In genomic region chr4:72418458-72418857, GRCh38 we compare ENCODE assay signal across 9 cellular contexts.
A peak's percentile ranks its signal among the peaks of the same experiment; 100 is the strongest.
DNase-seq lines count a peak whose midpoint lies in the region; ATAC-seq and TF ChIP-seq lines count a peak whose summit lies in the region.
"Had no signal": no experiment of that assay in that cellular context is flagged by ENCODE, and none has a peak within 500 bp of the region (broad histone marks: within the 10 kb centered on the region; RNA-seq: fewer than 3 reads in every experiment).

No MANE protein-coding gene starts in this region.

- H2AFZ ChIP-seq in mammary epithelial cell (ENCODE audit: low read depth, low read length) = no peak overlapping the region

- peak; percentile 69 for DNase-seq in Daoy (ENCODE audit: low read depth)
- DNase-seq in NCI-H2171 (lab: John Stamatoyannopoulos, UW) = peak; percentile 14
- DNase-seq in mammary epithelial cell = peak; percentile 33
- peak in 1 of 2 experiments; percentile 45 for DNase-seq in mesothelial cell of epicardium (ENCODE audit: low spot score in 2 of 2, unreplicated experiment in 2 of 2)
- no peak for DNase-seq in stimulated activated CD4-positive, alpha-beta T cell treated with anti-CD3 and anti-CD28 coated beads, Interleukin-12 subunit alpha, Interleukin-12 subunit beta, amount 100 ng/mL, for 4 hours
- no peak for DNase-seq in OCI-M2 (lab: John Stamatoyannopoulos, UW; ENCODE audit: unreplicated experiment)
- DNase-seq: HCEC 1CT had no signal

- H4K20me1 ChIP-seq in mammary epithelial cell (ENCODE audit: insufficient read depth, low read length) = no peaks in the 10 kb centered on the region

- no peak overlapping the region for H3K4me2 ChIP-seq in mammary epithelial cell (ENCODE audit: insufficient read depth, low read depth, low read length)

- ATAC-seq in GM19351 (IDR thresholded peaks at IDR 0.05; ENCODE audit: unreplicated experiment) = no peak
- ATAC-seq in HG03159 (IDR thresholded peaks at IDR 0.05; ENCODE audit: unreplicated experiment) = no peak

- H3K9me3 ChIP-seq in mammary epithelial cell (replicated peaks; ENCODE audit: insufficient read depth, low read length) = no peaks in the 10 kb centered on the region

- H3K27ac ChIP-seq in mammary epithelial cell (ENCODE audit: insufficient read depth, low read depth, low read length) = no peak overlapping the region

- peak overlapping the region; percentile 7 for H3K27ac Mint-ChIP-seq in mesothelial cell of epicardium

- no peaks in the 10 kb centered on the region for H3K9me3 Mint-ChIP-seq in mesothelial cell of epicardium

- 79% methylated on average over 2 of the region's 2 CpGs for WGBS in mammary epithelial cell (ENCODE audit: low coverage, missing lambda C conversion rate)

- no peak for TF ChIP-seq CTCF in mammary epithelial cell (conservative IDR thresholded peaks at IDR 0.05 in 1 of 2, IDR thresholded peaks at IDR 0.05 in 1 of 2; ENCODE audit: extremely low read depth in 1 of 2, insufficient read depth in 1 of 2, low read depth in 1 of 2, low read length in 2 of 2)
- no peak for TF ChIP-seq CTCF in mesothelial cell of epicardium (IDR thresholded peaks at IDR 0.05; ENCODE audit: unreplicated experiment)

- no peaks in the 10 kb centered on the region for H3K4me1 ChIP-seq in mammary epithelial cell (ENCODE audit: insufficient read depth, low read length)

- H3K4me3 ChIP-seq in mammary epithelial cell (replicated peaks in 1 of 3; ENCODE audit: insufficient read depth in 1 of 3, low read depth in 2 of 3, low read length in 3 of 3) = no peak overlapping the region

- no peaks in the 10 kb centered on the region for H3K79me2 ChIP-seq in mammary epithelial cell (ENCODE audit: insufficient read depth, low read length)

- CTCF ChIA-PET in mammary epithelial cell (lab: Charles Lee; ENCODE audit: low non-redundant PET) = no interaction called here

- no peak overlapping the region for H3K4me3 Mint-ChIP-seq in mesothelial cell of epicardium

- H3K36me3 ChIP-seq in mammary epithelial cell (ENCODE audit: insufficient read depth, low read length) = no peaks in the 10 kb centered on the region

- H3K36me3 Mint-ChIP-seq in mesothelial cell of epicardium = no peaks in the 10 kb centered on the region

- dilution Hi-C loops in mammary epithelial cell (cut with HindIII; ENCODE audit: low sequenced_read_pairs) = no loop called here

- peaks cover 9% of the 10 kb centered on the region for H3K4me1 Mint-ChIP-seq in mesothelial cell of epicardium

- BruUV-seq in mammary epithelial cell (replicated peaks; lab: Mats Ljungman, UMichigan) = no TSS peak

- H3K9ac ChIP-seq in mammary epithelial cell (ENCODE audit: insufficient read depth, low read length) = no peak overlapping the region

- H3K27me3 Mint-ChIP-seq in mesothelial cell of epicardium (ENCODE audit: low read depth) = no peaks in the 10 kb centered on the region

- no peaks in the 10 kb centered on the region for H3K27me3 ChIP-seq in mammary epithelial cell (ENCODE audit: insufficient read depth, low read length)

- intact Hi-C loops in mammary epithelial cell (cut with micrococcal nuclease) = no loop called here

- in situ Hi-C loops in mammary epithelial cell (cut with MboI; ENCODE audit: low sequenced_read_pairs in 2 of 2) = no loop called here

Comparison
In these comparisons a context has a peak if more than half of its experiments do, and no peak if none do; other contexts are left out.
1. DNase-seq: peak in Daoy (single experiment), NCI-H2171 (single experiment) and mammary epithelial cell (single experiment); none in stimulated activated CD4-positive, alpha-beta T cell treated with anti-CD3 and anti-CD28 coated beads, Interleukin-12 subunit alpha, Interleukin-12 subunit beta, amount 100 ng/mL, for 4 hours (single experiment) and OCI-M2 (single experiment).